Comparison of ENCODE assay signal across 8 cellular contexts in genomic region chr2:37635359-37636208, GRCh38. TPM values are rescaled to one million over a fixed set of nuclear protein-coding genes. Genes with fewer than 3 reads are reported as not detected.
DNase-seq lines count a peak whose midpoint lies in the region; ATAC-seq lines count a peak whose summit lies in the region.

No MANE protein-coding gene starts in this region.

- peaks cover 70% of the 10 kb centered on the region for H3K4me1 Mint-ChIP-seq in activated T-cell treated with anti-CD3 and anti-CD28 coated beads, Interleukin-2, amount 50 U/mL, for 72 hours (ENCODE audit: low read depth)
- H3K4me1 Mint-ChIP-seq in stimulated activated naive B cell treated with anti-CD40 and anti-IgM and Interleukin-4, amounts not matched to agents 10 μg/mL and 1 μg/mL and 100 μg/mL, for 72 hours, result peaks cover 33 to 41% of the 10 kb centered on the region in 2 donors

- no peaks in the 10 kb centered on the region for H3K27me3 Mint-ChIP-seq in activated T-cell treated with anti-CD3 and anti-CD28 coated beads, Interleukin-2, amount 50 U/mL, for 72 hours (ENCODE audit: low read depth)
- peaks cover 0 to 6% of the 10 kb centered on the region in 2 donors for H3K27me3 Mint-ChIP-seq in stimulated activated naive B cell treated with anti-CD40 and anti-IgM and Interleukin-4, amounts not matched to agents 10 μg/mL and 1 μg/mL and 100 μg/mL, for 72 hours

- H3K9me3 Mint-ChIP-seq in activated T-cell treated with anti-CD3 and anti-CD28 coated beads, Interleukin-2, amount 50 U/mL, for 72 hours, result no peaks in the 10 kb centered on the region
- peaks cover 0 to 8% of the 10 kb centered on the region in 2 donors for H3K9me3 Mint-ChIP-seq in stimulated activated naive B cell treated with anti-CD40 and anti-IgM and Interleukin-4, amounts not matched to agents 10 μg/mL and 1 μg/mL and 100 μg/mL, for 72 hours

- peak; percentile 91 for DNase-seq in ELR (ENCODE audit: low read depth)
- DNase-seq in NOMO-1 (lab: John Stamatoyannopoulos, UW; ENCODE audit: unreplicated experiment in 2 of 2), result peak; percentile 93 to 98
- peak; percentile 75 to 83 for DNase-seq in activated T-cell treated with anti-CD3 and anti-CD28 coated beads, Interleukin-2, amount 50 U/mL, for 72 hours
- no peak for DNase-seq in left colon
- DNase-seq in stimulated activated naive B cell treated with anti-CD40 and anti-IgM and Interleukin-4, amounts not matched to agents 10 μg/mL and 1 μg/mL and 100 μg/mL, for 72 hours, result peak; percentile 78
- no peak for DNase-seq in mesenteric fat pad (ENCODE audit: low spot score)
- no peak for DNase-seq in NCI-H345 (lab: John Stamatoyannopoulos, UW)

- peaks cover 0 to 6% of the 10 kb centered on the region in 2 donors for H3K36me3 Mint-ChIP-seq in activated T-cell treated with anti-CD3 and anti-CD28 coated beads, Interleukin-2, amount 50 U/mL, for 72 hours (ENCODE audit: insufficient read depth in 2 of 2)
- H3K36me3 Mint-ChIP-seq in stimulated activated naive B cell treated with anti-CD40 and anti-IgM and Interleukin-4, amounts not matched to agents 10 μg/mL and 1 μg/mL and 100 μg/mL, for 72 hours, result no peaks in the 10 kb centered on the region

- ATAC-seq in GM21825 (IDR thresholded peaks at IDR 0.05; ENCODE audit: unreplicated experiment), result peak; percentile 73
- peak; percentile 85 to 87 for ATAC-seq in activated T-cell treated with anti-CD3 and anti-CD28 coated beads, Interleukin-2, amount 50 U/mL, for 72 hours (replicated peaks in 1 of 2)
- peak; percentile 36 for ATAC-seq in left colon
- peak; percentile 89 to 92 for ATAC-seq in stimulated activated naive B cell treated with anti-CD40 and anti-IgM and Interleukin-4, amounts not matched to agents 10 μg/mL and 1 μg/mL and 100 μg/mL, for 72 hours (replicated peaks)

- peak overlapping the region; percentile 58 for H3K27ac Mint-ChIP-seq in activated T-cell treated with anti-CD3 and anti-CD28 coated beads, Interleukin-2, amount 50 U/mL, for 72 hours
- H3K27ac Mint-ChIP-seq in stimulated activated naive B cell treated with anti-CD40 and anti-IgM and Interleukin-4, amounts not matched to agents 10 μg/mL and 1 μg/mL and 100 μg/mL, for 72 hours, result peak overlapping the region; percentile 87

- H3K4me3 Mint-ChIP-seq in activated T-cell treated with anti-CD3 and anti-CD28 coated beads, Interleukin-2, amount 50 U/mL, for 72 hours, result peak overlapping the region; percentile 66 to 74
- H3K4me3 Mint-ChIP-seq in stimulated activated naive B cell treated with anti-CD40 and anti-IgM and Interleukin-4, amounts not matched to agents 10 μg/mL and 1 μg/mL and 100 μg/mL, for 72 hours, result peak overlapping the region; percentile 36 to 44

- intact Hi-C loops in left colon (cut with DNase I, micrococcal nuclease), result no loop called here

RNA-seq across cellular contexts. Expression of gene CDC42EP3, which starts 35.9 kb away (rescaled TPM):
- total RNA-seq in activated T-cell treated with anti-CD3 and anti-CD28 coated beads, Interleukin-2, amount 50 U/mL, for 72 hours, result 10 to 100 TPM; 27.0 to 28.9 TPM
- 10 to 100 TPM; 19.5 to 46.7 TPM for total RNA-seq in left colon
- 47.6 TPM for total RNA-seq in mesenteric fat pad

Comparison
In these comparisons a context has a peak if more than half of its experiments do, and no peak if none do; other contexts are left out.
1. DNase-seq: peak in ELR (single experiment), NOMO-1 (2 of 2), activated T-cell treated with anti-CD3 and anti-CD28 coated beads, Interleukin-2, amount 50 U/mL, for 72 hours (2 of 2) and stimulated activated naive B cell treated with anti-CD40 and anti-IgM and Interleukin-4, amounts not matched to agents 10 μg/mL and 1 μg/mL and 100 μg/mL, for 72 hours (single experiment); none in left colon (0 of 2), mesenteric fat pad (single experiment) and NCI-H345 (single experiment).
2. ATAC-seq: peak in every context shown above with its lines; median percentile 90 in stimulated activated naive B cell treated with anti-CD40 and anti-IgM and Interleukin-4, amounts not matched to agents 10 μg/mL and 1 μg/mL and 100 μg/mL, for 72 hours; 86 in activated T-cell treated with anti-CD3 and anti-CD28 coated beads, Interleukin-2, amount 50 U/mL, for 72 hours; 73 in GM21825; 36 in left colon.